11 cellular contexts compared by ENCODE assay signal in genomic region chr21:35370671-35371070, GRCh38.
"Had no signal": no experiment of that assay in that cellular context is flagged by ENCODE, and none has a peak within 500 bp of the region (broad histone marks: within the 10 kb centered on the region; RNA-seq: fewer than 3 reads in every experiment).

No MANE protein-coding gene starts in this region.

- FAIRE-seq: H1, H54 had no signal

- H3K36me3 ChIP-seq: HAP-1 had no signal

- H3K4me2 ChIP-seq: GM23338 had no signal

- H2AFZ ChIP-seq: GM23248, GM23338 had no signal

- DNase-seq: GM23248, GOT3, H7, H9, HCEC 1CT, HFFc6 had no signal

- H3K9me3 ChIP-seq: HAP-1 had no signal

- ATAC-seq: GM23338, HCT116 had no signal

- H3K4me3 ChIP-seq: GM23248, GM23338, HAP-1 had no signal

- H3K4me1 ChIP-seq: HAP-1 had no signal

- H3K9ac ChIP-seq: GM23248 had no signal

- H3K27ac ChIP-seq: GM23248 had no signal
